ENCODE assay signal across 14 cellular contexts in the genomic region with DNA sequence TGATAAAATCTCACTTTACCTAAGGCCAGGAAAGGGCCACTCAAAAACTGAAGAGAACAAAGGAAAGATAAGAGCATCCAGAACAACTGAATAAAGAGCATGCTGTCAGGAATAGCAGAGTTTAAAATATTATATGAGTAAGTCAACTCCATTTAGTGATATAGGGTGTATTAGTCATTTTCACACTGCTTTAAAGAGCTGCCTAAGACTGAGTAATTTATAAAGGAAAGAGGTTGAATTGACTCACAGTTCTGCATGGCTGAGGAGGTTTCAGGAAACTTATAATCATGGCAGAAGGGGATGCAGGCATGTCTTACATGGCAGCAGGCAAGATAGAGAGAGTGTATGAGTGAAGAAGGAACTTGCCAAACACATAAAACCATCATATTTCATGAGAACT.
"Had no signal": no experiment of that assay in that cellular context is flagged by ENCODE, and none has a peak within 500 bp of the region (broad histone marks: within the 10 kb centered on the region; RNA-seq: fewer than 3 reads in every experiment).

No MANE protein-coding gene starts in this region.

- H3K4me3 Mint-ChIP-seq: T-helper 17 cell had no signal

- H3K4me1 ChIP-seq: colonic mucosa, stomach had no signal

- H3K27ac Mint-ChIP-seq: T-helper 17 cell had no signal

- H3K27me3 Mint-ChIP-seq: T-helper 17 cell had no signal

- DNase-seq: activated CD4-positive, alpha-beta T cell treated with anti-CD3 and anti-CD28 coated beads, Interleukin-2, amount 50 U/mL, for 48 hours; activated effector memory CD4-positive, alpha-beta T cell treated with Interleukin-2 at 50 U/mL for 16 hours; caudate nucleus; colonic mucosa; kidney; left ventricle myocardium superior; mesendoderm; ovary; stimulated activated CD4-positive, alpha-beta T cell treated with anti-CD3 and anti-CD28 coated beads, Interleukin-12 subunit alpha, Interleukin-12 subunit beta, amount 100 ng/mL, for 4 hours; stimulated activated CD4-positive, alpha-beta T cell treated with anti-CD3 and anti-CD28 coated beads, Interleukin-4, amount 100 ng/mL, for 1 hour; stimulated activated CD8-positive, alpha-beta memory T cell treated with anti-CD3 and anti-CD28 coated beads, Interleukin-4, amount 100 ng/mL, for 48 hours; stomach; T-helper 17 cell had no signal

- ATAC-seq: left ventricle myocardium superior, T-helper 17 cell had no signal

- H3K4me3 ChIP-seq: colonic mucosa, ovary, stomach had no signal

- H3K36me3 ChIP-seq: colonic mucosa, ovary, stomach had no signal

- FAIRE-seq: kidney, TTC549 had no signal

- H3K27ac ChIP-seq: colonic mucosa, ovary, stomach had no signal

- H3K9me3 ChIP-seq: colonic mucosa, ovary had no signal

- H3K4me1 Mint-ChIP-seq: T-helper 17 cell had no signal

- H3K27me3 ChIP-seq: colonic mucosa, ovary, stomach had no signal
